6 cellular contexts compared by ENCODE assay signal in the genomic region with DNA sequence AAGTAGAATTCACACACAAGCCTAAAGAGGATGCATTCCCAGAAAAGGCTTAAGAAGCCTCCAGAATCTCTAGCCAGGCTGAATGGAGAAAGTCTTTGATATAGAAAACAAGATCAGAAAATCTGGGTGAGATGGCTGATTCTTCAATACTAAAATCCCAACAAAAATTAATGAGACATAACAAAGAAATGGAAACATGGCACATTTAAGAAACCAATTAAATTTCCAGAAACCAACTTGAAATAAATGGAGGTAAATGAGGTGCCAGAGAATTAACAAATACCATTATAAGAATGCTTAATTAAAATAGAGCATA. TPM values are rescaled to one million over a fixed set of nuclear protein-coding genes. Genes with fewer than 3 reads are reported as not detected.
"Had no signal": no experiment of that assay in that cellular context is flagged by ENCODE, and none has a peak within 500 bp of the region (broad histone marks: within the 10 kb centered on the region; RNA-seq: fewer than 3 reads in every experiment).

No MANE protein-coding gene starts in this region.

- H3K9me3 Mint-ChIP-seq: activated naive CD4-positive, alpha-beta T cell treated with anti-CD3 and anti-CD28 coated beads, Interleukin-2, amount 50 U/mL, for 72 hours had no signal

- H3K27ac Mint-ChIP-seq: activated naive CD4-positive, alpha-beta T cell treated with anti-CD3 and anti-CD28 coated beads, Interleukin-2, amount 50 U/mL, for 72 hours had no signal

- H3K36me3 Mint-ChIP-seq: activated naive CD4-positive, alpha-beta T cell treated with anti-CD3 and anti-CD28 coated beads, Interleukin-2, amount 50 U/mL, for 72 hours had no signal

- DNase-seq: activated gamma-delta T cell had no signal

- H3K4me3 ChIP-seq: cardiac muscle cell, transverse colon had no signal

- H3K27ac ChIP-seq: cardiac muscle cell, transverse colon, VCaP had no signal

- H3K27me3 ChIP-seq: cardiac muscle cell had no signal

- H3K36me3 ChIP-seq: cardiac muscle cell, transverse colon had no signal

RNA-seq across cellular contexts. Expression of gene LYZ, which starts 56.9 kb away (rescaled TPM):
- total RNA-seq: lung microvascular endothelial cell had no signal
